In genomic region chr19:58059003-58059671, GRCh38 we compare ENCODE assay signal across 2 cellular contexts.
TF ChIP-seq lines count a peak whose summit lies in the region.

Gene ZNF135 (plus strand): TSS chr19:58059282. CDS start chr19:58060003, 721 bp downstream.

TF ChIP-seq in liver, 16 proteins besides CTCF, POLR2A, EP300 and RAD21:
- TF ChIP-seq SP1 (IDR thresholded peaks at IDR 0.05) (no peak), EGR1 (IDR thresholded peaks at IDR 0.05; ENCODE audit: low read depth in 2 of 2) (no peak), GABPA (IDR thresholded peaks at IDR 0.05 in 1 of 2, conservative IDR thresholded peaks at IDR 0.05 in 1 of 2) (peak in 1 of 2 donors; percentile 84)
TF ChIP-seq in liver: peak in this region for 1.

TF ChIP-seq in HepG2, 621 proteins besides CTCF, POLR2A, EP300 and RAD21:
- no peak for TF ChIP-seq ZBTB7A (CRISPR knock-in tag; IDR thresholded peaks at IDR 0.05)
- no peak for TF ChIP-seq NFE2 (CRISPR knock-in tag; IDR thresholded peaks at IDR 0.05)
- TF ChIP-seq ZNF33B (CRISPR knock-in tag; IDR thresholded peaks at IDR 0.05) = no peak
- TF ChIP-seq ZNF343 (CRISPR knock-in tag; IDR thresholded peaks at IDR 0.05) = no peak
- no peak for TF ChIP-seq FOXO1 (CRISPR knock-in tag; IDR thresholded peaks at IDR 0.05)
- TF ChIP-seq ZNF772 (CRISPR knock-in tag; IDR thresholded peaks at IDR 0.05) = no peak
- TF ChIP-seq ZNF530 (CRISPR knock-in tag; IDR thresholded peaks at IDR 0.05; ENCODE audit: low read depth) = no peak
- no peak for TF ChIP-seq ZNF713 (CRISPR knock-in tag; IDR thresholded peaks at IDR 0.05)
- TF ChIP-seq CCAR2 (optimal IDR thresholded peaks at IDR 0.05; ENCODE audit: low read depth, low read length) = no peak
- no peak for TF ChIP-seq HDAC6 (IDR thresholded peaks at IDR 0.05; ENCODE audit: low read depth, low read length)
- TF ChIP-seq CC2D1A (CRISPR knock-in tag; IDR thresholded peaks at IDR 0.05) = no peak
- TF ChIP-seq ARID4A (CRISPR knock-in tag; IDR thresholded peaks at IDR 0.05; ENCODE audit: borderline replicate concordance) = no peak
- TF ChIP-seq ZNF430 (CRISPR knock-in tag; IDR thresholded peaks at IDR 0.05) = no peak
TF ChIP-seq in HepG2: peak in this region for 0.
